7 cellular contexts compared by ENCODE assay signal in genomic region chr5:5546408-5546807, GRCh38.
"Had no signal": no experiment of that assay in that cellular context is flagged by ENCODE, and none has a peak within 500 bp of the region (broad histone marks: within the 10 kb centered on the region; RNA-seq: fewer than 3 reads in every experiment).

No MANE protein-coding gene starts in this region.

- ATAC-seq: GM23338, HCT116 had no signal

- DNase-seq: H9, HFFc6, IMR-90, KBM-7 had no signal

- H3K4me3 ChIP-seq: GM23338 had no signal

- H2AFZ ChIP-seq: GM23338 had no signal

- H3K27ac ChIP-seq: KMS-11 had no signal

- H3K9ac ChIP-seq: KMS-11 had no signal

- H3K4me3 Mint-ChIP-seq: GM23338, H9, HFFc6 had no signal

- H3K27ac Mint-ChIP-seq: GM23338, H9, HFFc6 had no signal

- H3K4me2 ChIP-seq: GM23338, KMS-11 had no signal
